Comparison of ENCODE assay signal across 16 cellular contexts in the genomic region with DNA sequence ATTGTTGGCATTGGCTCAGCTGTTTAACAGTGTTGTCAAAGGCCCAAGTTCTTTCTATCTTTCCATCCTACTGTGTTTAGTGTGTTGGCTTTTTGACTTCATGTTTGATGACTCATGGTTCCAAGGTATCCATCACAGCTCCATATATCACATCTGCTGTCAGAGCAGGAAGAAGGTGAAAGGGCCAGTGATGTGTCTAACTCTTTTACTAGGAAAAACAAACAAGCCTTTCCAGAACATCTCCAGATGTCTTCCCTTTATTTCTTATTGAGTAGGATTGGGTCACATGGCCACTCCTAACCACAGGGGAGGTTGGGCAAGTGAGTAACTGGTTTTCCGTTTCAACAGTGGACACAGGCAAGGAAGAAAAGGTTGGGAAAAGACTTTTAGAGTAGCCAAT.
A peak's percentile ranks its signal among the peaks of the same experiment; 100 is the strongest.
DNase-seq lines count a peak whose midpoint lies in the region; FAIRE-seq and TF ChIP-seq lines count a peak whose summit lies in the region.
"Had no signal": no experiment of that assay in that cellular context is flagged by ENCODE, and none has a peak within 500 bp of the region (broad histone marks: within the 10 kb centered on the region; RNA-seq: fewer than 3 reads in every experiment).

No MANE protein-coding gene starts in this region.

- peak overlapping the region; percentile 50 for H3K27ac ChIP-seq in epithelial cell of prostate
- H3K27ac ChIP-seq: Peyer's patch had no signal

- H3K4me1 Mint-ChIP-seq in osteocyte (ENCODE audit: unreplicated experiment) = peaks cover 27% of the 10 kb centered on the region
- H3K4me1 Mint-ChIP-seq: activated naive CD4-positive, alpha-beta T cell treated with anti-CD3 and anti-CD28 coated beads, Interleukin-2, amount 10 ng/mL, durations not matched to agents 7 days and 5 days; CD8-positive, alpha-beta memory T cell had no signal

- H3K36me3 Mint-ChIP-seq in osteocyte (ENCODE audit: unreplicated experiment) = no peaks in the 10 kb centered on the region
- H3K36me3 Mint-ChIP-seq: activated naive CD4-positive, alpha-beta T cell treated with anti-CD3 and anti-CD28 coated beads, Interleukin-2, amount 10 ng/mL, durations not matched to agents 7 days and 5 days; CD8-positive, alpha-beta memory T cell had no signal

- FAIRE-seq in GM19239 (lab: Jason Lieb, UNC) = no peak
- FAIRE-seq: GM12878 had no signal

- no peak overlapping the region for H3K4me3 Mint-ChIP-seq in osteocyte (ENCODE audit: unreplicated experiment)
- H3K4me3 Mint-ChIP-seq: activated naive CD4-positive, alpha-beta T cell treated with anti-CD3 and anti-CD28 coated beads, Interleukin-2, amount 10 ng/mL, durations not matched to agents 7 days and 5 days; CD8-positive, alpha-beta memory T cell; stimulated activated naive CD8-positive, alpha-beta T cell treated with anti-CD3 and anti-CD28 coated beads, Interleukin-15, Interleukin-2, amounts not matched to agents 100 ng/mL and 50 ng/mL, for 24 hours had no signal

- no peaks in the 10 kb centered on the region for H3K9me3 Mint-ChIP-seq in osteocyte (ENCODE audit: unreplicated experiment)
- H3K9me3 Mint-ChIP-seq: activated naive CD4-positive, alpha-beta T cell treated with anti-CD3 and anti-CD28 coated beads, Interleukin-2, amount 10 ng/mL, durations not matched to agents 7 days and 5 days; CD8-positive, alpha-beta memory T cell had no signal

- no peak for TF ChIP-seq CTCF in osteocyte (IDR thresholded peaks at IDR 0.05)

- peak; percentile 61 for DNase-seq in Daoy (ENCODE audit: low read depth)
- peak; percentile 80 for DNase-seq in M059J (ENCODE audit: low read depth)
- peak; percentile 57 for DNase-seq in epithelial cell of prostate (ENCODE audit: low read depth, low spot score)
- DNase-seq in osteocyte (ENCODE audit: extremely low spot score, unreplicated experiment) = no peak
- DNase-seq in NCI-H2107 (lab: John Stamatoyannopoulos, UW) = no peak
- no peak for DNase-seq in occipital lobe (lab: John Stamatoyannopoulos, UW)
- DNase-seq in NCI-H2227 treated with DMSO at 0.1 percent for 48 hours (lab: John Stamatoyannopoulos, UW) = no peak
- DNase-seq in GM19239 (ENCODE audit: insufficient read length, low spot score) = no peak
- DNase-seq: activated naive CD4-positive, alpha-beta T cell treated with anti-CD3 and anti-CD28 coated beads, Interleukin-2, amount 10 ng/mL, durations not matched to agents 7 days and 5 days; CD8-positive, alpha-beta memory T cell; MG63; Peyer's patch; stimulated activated CD4-positive, alpha-beta T cell treated with anti-CD3 and anti-CD28 coated beads, Interleukin-4, amount 100 ng/mL, for 24 hours; T-helper 9 cell had no signal

- peak overlapping the region; percentile 54 for H3K27ac Mint-ChIP-seq in osteocyte (ENCODE audit: unreplicated experiment)
- H3K27ac Mint-ChIP-seq: activated naive CD4-positive, alpha-beta T cell treated with anti-CD3 and anti-CD28 coated beads, Interleukin-2, amount 10 ng/mL, durations not matched to agents 7 days and 5 days; CD8-positive, alpha-beta memory T cell; stimulated activated naive CD8-positive, alpha-beta T cell treated with anti-CD3 and anti-CD28 coated beads, Interleukin-15, Interleukin-2, amounts not matched to agents 100 ng/mL and 50 ng/mL, for 24 hours had no signal

- H3K27me3 Mint-ChIP-seq in osteocyte (ENCODE audit: unreplicated experiment) = no peaks in the 10 kb centered on the region
- H3K27me3 Mint-ChIP-seq: activated naive CD4-positive, alpha-beta T cell treated with anti-CD3 and anti-CD28 coated beads, Interleukin-2, amount 10 ng/mL, durations not matched to agents 7 days and 5 days; stimulated activated naive CD8-positive, alpha-beta T cell treated with anti-CD3 and anti-CD28 coated beads, Interleukin-15, Interleukin-2, amounts not matched to agents 100 ng/mL and 50 ng/mL, for 24 hours had no signal

Comparison
In these comparisons a context has a peak if more than half of its experiments do, and no peak if none do; other contexts are left out.
1. DNase-seq: peak in Daoy (single experiment), M059J (single experiment) and epithelial cell of prostate (single experiment); none in osteocyte (single experiment), NCI-H2107 (single experiment), occipital lobe (single experiment), NCI-H2227 treated with DMSO at 0.1 percent for 48 hours (single experiment) and GM19239 (single experiment).